ENCODE assay signal across 8 cellular contexts in the genomic region with DNA sequence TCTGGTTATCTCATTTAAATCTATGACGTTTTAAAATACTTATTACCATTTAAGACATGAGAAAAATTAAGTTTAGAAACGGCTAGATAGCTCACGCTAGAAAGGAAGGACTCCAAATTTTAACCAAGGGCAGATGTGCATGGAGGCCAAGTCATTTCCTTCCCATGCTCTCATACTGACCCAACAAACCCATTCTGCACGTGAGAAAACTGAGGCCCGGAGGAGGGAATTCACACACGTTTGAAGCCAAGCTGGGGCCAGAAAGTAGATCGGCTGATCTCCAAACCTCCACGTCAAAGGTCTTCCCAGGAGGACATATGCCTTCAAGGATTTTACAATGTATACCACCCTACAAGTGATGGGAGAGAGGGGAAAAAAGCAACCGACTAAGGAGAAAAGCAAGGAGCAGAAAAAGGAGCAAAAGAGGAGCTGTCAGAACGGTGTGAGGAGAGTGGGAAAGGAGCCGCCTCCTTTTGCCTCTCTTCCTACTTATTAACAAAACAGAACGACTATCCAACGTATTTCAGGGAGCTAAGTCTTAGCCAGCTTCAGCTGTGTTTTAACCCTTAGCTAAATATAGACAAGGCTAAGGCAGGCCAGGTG. TPM values are rescaled to one million over a fixed set of nuclear protein-coding genes. Genes with fewer than 3 reads are reported as not detected.
A peak's percentile ranks its signal among the peaks of the same experiment; 100 is the strongest.
DNase-seq lines count a peak whose midpoint lies in the region; ATAC-seq, FAIRE-seq and TF ChIP-seq lines count a peak whose summit lies in the region.

No MANE protein-coding gene starts in this region.

- H3K4me3 ChIP-seq in astrocyte (ENCODE audit: insufficient read depth, low read depth, low read length) (peak overlapping the region; percentile 92), thoracic aorta (peak overlapping the region; percentile 85)

- peak overlapping the region; percentile 84 for H3K9ac ChIP-seq in astrocyte (ENCODE audit: low read length)

- no peak for TF ChIP-seq CTCF in astrocyte (IDR thresholded peaks at IDR 0.05; ENCODE audit: insufficient read depth, low read depth, low read length)
- no peak for TF ChIP-seq CTCF in thoracic aorta (IDR thresholded peaks at IDR 0.05)

- H3K27me3 Mint-ChIP-seq in activated naive CD4-positive, alpha-beta T cell treated with anti-CD3 and anti-CD28 coated beads, Interleukin-2, amount 10 ng/mL, durations not matched to agents 7 days and 5 days: peaks cover 3% of the 10 kb centered on the region
- no peaks in the 10 kb centered on the region for H3K27me3 Mint-ChIP-seq in astrocyte (ENCODE audit: low read depth, unreplicated experiment)

- peaks cover 19% of the 10 kb centered on the region for H3K36me3 Mint-ChIP-seq in activated naive CD4-positive, alpha-beta T cell treated with anti-CD3 and anti-CD28 coated beads, Interleukin-2, amount 10 ng/mL, durations not matched to agents 7 days and 5 days
- peaks cover 3% of the 10 kb centered on the region for H3K36me3 Mint-ChIP-seq in astrocyte (ENCODE audit: low read depth, unreplicated experiment)

- CTCF ChIA-PET in activated naive CD4-positive, alpha-beta T cell treated with anti-CD3 and anti-CD28 coated beads, Interleukin-2, amount 10 ng/mL, durations not matched to agents 7 days and 5 days (lab: Charles Lee): interaction anchor here (1.0 to 3.4 kb wide), 3 partner anchors 27 to 96 kb away, joined by 3 to 15 read pairs (median 5); no protein-coding TSS in a partner anchor

- peak overlapping the region; percentile 83 for H3K4me3 Mint-ChIP-seq in activated naive CD4-positive, alpha-beta T cell treated with anti-CD3 and anti-CD28 coated beads, Interleukin-2, amount 10 ng/mL, durations not matched to agents 7 days and 5 days
- peak overlapping the region; percentile 88 for H3K4me3 Mint-ChIP-seq in astrocyte (ENCODE audit: unreplicated experiment)

- peaks cover 35% of the 10 kb centered on the region for H3K79me2 ChIP-seq in astrocyte (ENCODE audit: insufficient read depth, low read length)

- DNase-seq in activated naive CD4-positive, alpha-beta T cell treated with anti-CD3 and anti-CD28 coated beads, Interleukin-2, amount 10 ng/mL, durations not matched to agents 7 days and 5 days: no peak
- no peak for DNase-seq in activated naive CD4-positive, alpha-beta T cell treated with anti-CD3 and anti-CD28 coated beads, Interleukin-2, amount 50 U/mL, for 16 hours
- DNase-seq in astrocyte (ENCODE audit: low read depth): no peak
- peak; percentile 76 for DNase-seq in kidney glomerular epithelial cell (lab: John Stamatoyannopoulos, UW)
- DNase-seq in thoracic aorta (ENCODE audit: low spot score): no peak
- no peak for DNase-seq in SK-N-DZ (ENCODE audit: low spot score)
- DNase-seq in DMS53 (lab: John Stamatoyannopoulos, UW): no peak

- ATAC-seq in thoracic aorta (ENCODE audit: insufficient number of reproducible peaks, low FRiP score, low read depth): no peak
- no peak for ATAC-seq in GM18520 (IDR thresholded peaks at IDR 0.05; ENCODE audit: unreplicated experiment)

- H3K4me1 Mint-ChIP-seq in activated naive CD4-positive, alpha-beta T cell treated with anti-CD3 and anti-CD28 coated beads, Interleukin-2, amount 10 ng/mL, durations not matched to agents 7 days and 5 days: peaks cover 28% of the 10 kb centered on the region
- H3K4me1 Mint-ChIP-seq in astrocyte (ENCODE audit: low read depth, unreplicated experiment): no peaks in the 10 kb centered on the region

- peak overlapping the region; percentile 77 for H3K27ac ChIP-seq in astrocyte (ENCODE audit: low read depth, low read length)
- H3K27ac ChIP-seq in thoracic aorta: peak overlapping the region; percentile 93 to 98

- H3K27me3 ChIP-seq in astrocyte (ENCODE audit: insufficient read depth, low read length) (no peaks in the 10 kb centered on the region), thoracic aorta (replicated peaks; ENCODE audit: insufficient read depth) (no peaks in the 10 kb centered on the region)

- no peak for FAIRE-seq in astrocyte (lab: Jason Lieb, UNC)

- no peaks in the 10 kb centered on the region for H3K9me3 Mint-ChIP-seq in activated naive CD4-positive, alpha-beta T cell treated with anti-CD3 and anti-CD28 coated beads, Interleukin-2, amount 10 ng/mL, durations not matched to agents 7 days and 5 days
- no peaks in the 10 kb centered on the region for H3K9me3 Mint-ChIP-seq in astrocyte (ENCODE audit: unreplicated experiment)

- H4K20me1 ChIP-seq in astrocyte (ENCODE audit: insufficient read depth, low read length): peaks cover 27% of the 10 kb centered on the region

- H2AFZ ChIP-seq in astrocyte (ENCODE audit: low read depth, low read length): peak overlapping the region; percentile 97

- H3K27ac Mint-ChIP-seq in activated naive CD4-positive, alpha-beta T cell treated with anti-CD3 and anti-CD28 coated beads, Interleukin-2, amount 10 ng/mL, durations not matched to agents 7 days and 5 days: peak overlapping the region; percentile 95
- H3K27ac Mint-ChIP-seq in astrocyte (ENCODE audit: unreplicated experiment): peak overlapping the region; percentile 27

- H3K4me1 ChIP-seq in astrocyte (ENCODE audit: insufficient read depth, low read length) (peaks cover 3% of the 10 kb centered on the region), thoracic aorta (ENCODE audit: control insufficient read depth in 1 of 2, low read depth in 2 of 2) (peaks cover 14 to 24% of the 10 kb centered on the region in 2 donors)

- H3K4me2 ChIP-seq in astrocyte (ENCODE audit: low read length): peak overlapping the region; percentile 98

- no peaks in the 10 kb centered on the region for H3K9me3 ChIP-seq in astrocyte (ENCODE audit: insufficient read depth, low read depth, low read length)
- no peaks in the 10 kb centered on the region for H3K9me3 ChIP-seq in thoracic aorta

- H3K36me3 ChIP-seq in astrocyte (ENCODE audit: insufficient read depth, low read length) (peaks cover 11% of the 10 kb centered on the region), thoracic aorta (peaks cover 11% of the 10 kb centered on the region)

RNA-seq across cellular contexts. Expression of a gene that starts 0.6 kb away (rescaled TPM):
- total RNA-seq in astrocyte: 11.8 and 13.3 TPM in 2 replicates
- 10 to 100 TPM in 1 of 2 donors, 1 to 10 TPM in 1; 9.6 to 34.7 TPM for total RNA-seq in thoracic aorta
- 25.1 and 30.2 TPM in 2 replicates for polyA plus RNA-seq in SK-N-DZ (2014; cell fraction: cytosol; rRNA removed)
- 20.7 and 21.2 TPM in 2 replicates for polyA plus RNA-seq in SK-N-DZ (2014; cell fraction: nucleus; rRNA removed)

RNA-seq across cellular contexts. Expression of a gene that starts 45.8 kb away (rescaled TPM):
- 1.7 and 2.1 TPM in 2 replicates for total RNA-seq in astrocyte
- 1 to 10 TPM; 1.2 to 5.1 TPM for total RNA-seq in thoracic aorta
- 57.7 and 68.6 TPM in 2 replicates for polyA plus RNA-seq in SK-N-DZ (2014; cell fraction: cytosol; rRNA removed)
- polyA plus RNA-seq in SK-N-DZ (2014; cell fraction: nucleus; rRNA removed): 45.8 and 47.0 TPM in 2 replicates
